ENCODE assay signal across 27 cellular contexts in genomic region chr5:42404366-42404765, GRCh38. TPM values are rescaled to one million over a fixed set of nuclear protein-coding genes. Genes with fewer than 3 reads are reported as not detected.
"Had no signal": no experiment of that assay in that cellular context is flagged by ENCODE, and none has a peak within 500 bp of the region (broad histone marks: within the 10 kb centered on the region; RNA-seq: fewer than 3 reads in every experiment).

No MANE protein-coding gene starts in this region.

- H3K9me3 Mint-ChIP-seq: dendritic cell treated with granulocyte-macrophage colony-stimulating factor and Interleukin-4, amounts not matched to agents 40 ng/mL and 50 ng/mL, for 4 days; endodermal cell; immature natural killer cell; nephron; neural progenitor cell had no signal

- DNase-seq: colonic mucosa; effector CD8-positive, alpha-beta T cell; endodermal cell; hypothalamus; immature natural killer cell; mesenchymal stem cell; midbrain; naive thymus-derived CD4-positive, alpha-beta T cell; psoas muscle; right cardiac atrium; stimulated activated CD4-positive, alpha-beta T cell treated with anti-CD3 and anti-CD28 coated beads, Interleukin-12 subunit alpha, Interleukin-12 subunit beta, amount 100 ng/mL, for 4 hours; stimulated activated CD4-positive, alpha-beta T cell treated with anti-CD3 and anti-CD28 coated beads, Interleukin-1b, Interleukin-23, amount 100 ng/mL, for 48 hours; stimulated activated CD4-positive, alpha-beta T cell treated with anti-CD3 and anti-CD28 coated beads, Interleukin-4, amount 100 ng/mL, for 1 hour; stimulated activated CD8-positive, alpha-beta memory T cell treated with anti-CD3 and anti-CD28 coated beads, Interleukin-4, amount 100 ng/mL, for 48 hours; stimulated activated naive CD4-positive, alpha-beta T cell; stimulated activated naive CD8-positive, alpha-beta T cell treated with anti-CD3 and anti-CD28 coated beads, Interleukin-15, amount 100 ng/mL, for 72 hours; transverse colon had no signal

- H3K36me3 Mint-ChIP-seq: immature natural killer cell; naive thymus-derived CD4-positive, alpha-beta T cell; neural progenitor cell had no signal

- H3K36me3 ChIP-seq: colonic mucosa, neural progenitor cell, suprapubic skin, transverse colon, vagina had no signal

- H3K4me3 Mint-ChIP-seq: dendritic cell treated with granulocyte-macrophage colony-stimulating factor and Interleukin-4, amounts not matched to agents 40 ng/mL and 50 ng/mL, for 4 days; endodermal cell; immature natural killer cell; naive thymus-derived CD4-positive, alpha-beta T cell; nephron; neural progenitor cell; stimulated activated naive CD8-positive, alpha-beta T cell treated with anti-CD3 and anti-CD28 coated beads, Interleukin-15, amount 100 ng/mL, for 72 hours had no signal

- H3K27me3 ChIP-seq: colonic mucosa, neural progenitor cell, suprapubic skin, transverse colon, vagina had no signal

- FAIRE-seq: frontal cortex, keratinocyte had no signal

- H3K4me3 ChIP-seq: colonic mucosa, neural progenitor cell, psoas muscle, smooth muscle cell, suprapubic skin, transverse colon, vagina had no signal

- H3K4me1 Mint-ChIP-seq: endodermal cell; immature natural killer cell; naive thymus-derived CD4-positive, alpha-beta T cell; neural progenitor cell; stimulated activated naive CD8-positive, alpha-beta T cell treated with anti-CD3 and anti-CD28 coated beads, Interleukin-15, amount 100 ng/mL, for 72 hours had no signal

- ATAC-seq: esophagus mucosa; left lobe of liver; naive thymus-derived CD4-positive, alpha-beta T cell; psoas muscle; right cardiac atrium; stimulated activated naive CD8-positive, alpha-beta T cell treated with anti-CD3 and anti-CD28 coated beads, Interleukin-15, amount 100 ng/mL, for 72 hours had no signal

- H3K27ac Mint-ChIP-seq: dendritic cell treated with granulocyte-macrophage colony-stimulating factor and Interleukin-4, amounts not matched to agents 40 ng/mL and 50 ng/mL, for 4 days; endodermal cell; immature natural killer cell; naive thymus-derived CD4-positive, alpha-beta T cell; neural progenitor cell; stimulated activated naive CD8-positive, alpha-beta T cell treated with anti-CD3 and anti-CD28 coated beads, Interleukin-15, amount 100 ng/mL, for 72 hours had no signal

- H3K27me3 Mint-ChIP-seq: dendritic cell treated with granulocyte-macrophage colony-stimulating factor and Interleukin-4, amounts not matched to agents 40 ng/mL and 50 ng/mL, for 4 days; stimulated activated naive CD8-positive, alpha-beta T cell treated with anti-CD3 and anti-CD28 coated beads, Interleukin-15, amount 100 ng/mL, for 72 hours had no signal

RNA-seq across cellular contexts. Expression of gene GHR, which starts 18.9 kb away (rescaled TPM):
- total RNA-seq: naive thymus-derived CD4-positive, alpha-beta T cell had no signal
